In the genomic region with DNA sequence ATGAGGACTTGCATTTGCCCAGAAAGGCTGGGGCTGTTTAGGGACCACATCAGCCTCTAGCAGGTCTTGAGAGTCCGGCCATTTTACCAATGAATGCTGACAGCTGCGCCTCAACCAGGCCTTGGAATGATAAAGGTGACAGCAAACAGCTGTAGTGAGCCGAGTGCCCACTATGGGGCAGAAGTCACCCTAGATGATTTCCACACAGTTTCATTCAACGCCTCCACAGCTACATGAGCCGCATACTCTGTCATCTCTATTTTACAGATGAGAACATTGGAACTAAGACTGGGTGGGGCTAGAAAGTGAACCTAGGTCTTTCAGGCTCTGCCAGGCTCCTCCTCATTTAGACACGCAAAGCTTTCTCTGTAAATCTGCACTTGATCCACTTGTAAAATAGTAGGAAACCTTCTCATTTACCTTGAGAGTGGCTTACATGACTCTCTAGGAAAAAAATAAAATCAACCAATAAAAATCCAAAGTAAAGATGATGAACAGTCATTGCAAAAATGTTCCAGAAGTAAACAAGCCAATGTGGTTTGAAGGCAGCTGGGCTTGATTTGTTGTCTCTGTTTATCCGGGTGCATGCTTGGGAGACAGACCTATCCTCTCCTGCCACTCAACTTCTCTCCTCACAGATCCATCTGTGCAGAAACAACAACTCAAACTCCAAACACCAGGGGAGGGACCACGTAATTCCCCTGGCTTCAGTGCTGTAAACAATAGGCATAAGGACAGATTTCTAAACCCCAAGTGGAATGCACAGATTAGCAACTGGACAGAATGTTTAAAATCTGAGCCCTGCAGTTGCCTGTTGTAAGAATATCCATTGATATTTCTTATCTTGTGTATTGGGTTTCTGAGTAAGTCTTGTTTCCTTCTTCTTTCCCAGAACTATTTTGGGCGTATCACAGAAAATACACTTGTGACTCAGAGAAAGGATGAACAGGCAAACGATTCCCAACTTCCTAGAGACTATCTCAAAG, we compare ENCODE assay signal across 8 cellular contexts. TPM values are rescaled to one million over a fixed set of nuclear protein-coding genes. Genes with fewer than 3 reads are reported as not detected.
DNase-seq lines count a peak whose midpoint lies in the region; ATAC-seq, FAIRE-seq and TF ChIP-seq lines count a peak whose summit lies in the region.

No MANE protein-coding gene starts in this region.

- no peak for FAIRE-seq in pancreas (lab: Jason Lieb, UNC)

- H3K4me3 ChIP-seq in pancreas: no peak overlapping the region

- in situ Hi-C loops in G401 (cut with HindIII; ENCODE audit: low sequenced_read_pairs): no loop called here

- no peaks in the 10 kb centered on the region for H3K27me3 ChIP-seq in pancreas

- peaks cover 0 to 8% (median 0%) of the 10 kb centered on the region in 3 donors for H3K36me3 ChIP-seq in pancreas

- ATAC-seq in HG02852 (IDR thresholded peaks at IDR 0.05; ENCODE audit: unreplicated experiment) (peak; percentile 69), pancreas (peak in 3 of 4 donors; percentile 61 to 74 (median 65)), GM19463 (IDR thresholded peaks at IDR 0.05; ENCODE audit: unreplicated experiment) (no peak), GM21717 (IDR thresholded peaks at IDR 0.05; ENCODE audit: unreplicated experiment) (no peak)

- peak overlapping the region in 1 of 4 donors; percentile 34 for H3K27ac ChIP-seq in pancreas

- H3K9me3 ChIP-seq in pancreas: no peaks in the 10 kb centered on the region

- intact Hi-C loops in pancreas (cut with DNase I): loop anchor here in 1 of 3 donors (10.0 kb wide), 1 partner anchor 320 kb away; no protein-coding TSS in a partner anchor

- peaks cover 0 to 7% (median 0%) of the 10 kb centered on the region in 3 donors for H3K4me1 ChIP-seq in pancreas

- DNase-seq in G401 (ENCODE audit: low spot score): peak; percentile 13
- peak; percentile 49 for DNase-seq in NCI-H82 treated with DMSO at 0.1 percent for 48 hours (lab: John Stamatoyannopoulos, UW; ENCODE audit: unreplicated experiment)
- peak; percentile 61 to 70 for DNase-seq in activated T-cell treated with anti-CD3 and anti-CD28 coated beads, Interleukin-2, amount 50 U/mL, for 48 hours
- peak; percentile 63 for DNase-seq in foreskin melanocyte
- DNase-seq in pancreas: peak in 1 of 6 donors; percentile 28

- 58 to 63% methylated on average over 10 of the region's 10 CpGs for WGBS in pancreas, 2 donors

- peak in 3 of 4 donors; percentile 11 to 22 (median 18) for TF ChIP-seq CTCF in pancreas (IDR thresholded peaks at IDR 0.05)

RNA-seq across cellular contexts. Expression of gene LDHAL6B, which starts 31.5 kb away (rescaled TPM):
- total RNA-seq in G401 (2014; rRNA removed; shearing (Covaris generic)): not detected in 2 replicates
- total RNA-seq in pancreas: not detected
- polyA plus RNA-seq in pancreas: not detected

Comparison
In these comparisons a context has a peak if more than half of its experiments do, and no peak if none do; other contexts are left out.
1. ATAC-seq: peak in HG02852 (single experiment) and pancreas (3 of 4); none in GM19463 (single experiment) and GM21717 (single experiment).